Comparison of ENCODE assay signal across 11 cellular contexts in genomic region chr16:22141746-22142145, GRCh38. TPM values are rescaled to one million over a fixed set of nuclear protein-coding genes. Genes with fewer than 3 reads are reported as not detected.
DNase-seq lines count a peak whose midpoint lies in the region; ATAC-seq, FAIRE-seq and TF ChIP-seq lines count a peak whose summit lies in the region.
"Had no signal": no experiment of that assay in that cellular context is flagged by ENCODE, and none has a peak within 500 bp of the region (broad histone marks: within the 10 kb centered on the region; RNA-seq: fewer than 3 reads in every experiment).

No MANE protein-coding gene starts in this region.

- no peak for TF ChIP-seq EP300 in A549 (IDR thresholded peaks at IDR 0.05)

- no peaks in the 10 kb centered on the region for H3F3A ChIP-seq in PC-9 (ENCODE audit: insufficient read depth, low read depth)

- H3K4me1 ChIP-seq in A549 (no peaks in the 10 kb centered on the region), PC-9 (replicated peaks; ENCODE audit: insufficient read depth) (no peaks in the 10 kb centered on the region), spleen (no peaks in the 10 kb centered on the region)
- H3K4me1 ChIP-seq: colonic mucosa had no signal

- intact Hi-C loops in PC-9 (cut with micrococcal nuclease; ENCODE audit: unreplicated experiment) (no loop called here), spleen (cut with DNase I; ENCODE audit: low total_unique reads) (no loop called here)

- H3K36me3 ChIP-seq in PC-9 (ENCODE audit: low read depth), result no peaks in the 10 kb centered on the region
- no peaks in the 10 kb centered on the region for H3K36me3 ChIP-seq in spleen
- H3K36me3 ChIP-seq: colonic mucosa had no signal

- no peaks in the 10 kb centered on the region for H3K9me2 ChIP-seq in PC-9 (ENCODE audit: insufficient read depth)

- no peaks in the 10 kb centered on the region for H4K20me1 ChIP-seq in PC-9 (ENCODE audit: insufficient read depth)

- H3K79me2 ChIP-seq in PC-9 (ENCODE audit: low read depth), result no peaks in the 10 kb centered on the region

- 0 out of 5 replicates have a peak, but pooled peaks of 1 of the 2 experiments have one; percentile 11 for TF ChIP-seq RAD21 in A549 (conservative IDR thresholded peaks at IDR 0.05 in 1 of 2, IDR thresholded peaks at IDR 0.05 in 1 of 2)

- H2AFZ ChIP-seq in PC-9, result no peak overlapping the region

- BruUV-seq in PC-9 (replicated peaks; lab: Mats Ljungman, UMichigan), result no TSS peak

- no peak overlapping the region for H3K4me3 ChIP-seq in A549
- no peak overlapping the region for H3K4me3 ChIP-seq in PC-9
- H3K4me3 ChIP-seq in foreskin fibroblast (ENCODE audit: low read depth in 1 of 2, low read length in 2 of 2), result no peak overlapping the region
- H3K4me3 ChIP-seq in spleen, result no peak overlapping the region
- H3K4me3 ChIP-seq: colonic mucosa had no signal

- WGBS in A549 (ENCODE audit: missing lambda C conversion rate), result 10% methylated on average over 2 of the region's 2 CpGs
- WGBS in spleen, 5 donors, result 58 to 89% (median 78%) methylated on average over 2 of the region's 2 CpGs

- H3K4me2 ChIP-seq in A549 (no peak overlapping the region), PC-9 (no peak overlapping the region)

- H3K9me3 ChIP-seq in A549 (no peaks in the 10 kb centered on the region), PC-9 (ENCODE audit: insufficient read depth, low read depth) (no peaks in the 10 kb centered on the region), spleen (no peaks in the 10 kb centered on the region)
- H3K9me3 ChIP-seq: colonic mucosa had no signal

- POLR2A ChIA-PET in A549 (lab: Yijun Ruan, JAX), result interaction anchor here (0.6 kb wide), 1 partner anchor 9 kb away, joined by 5 read pairs; no protein-coding TSS in a partner anchor
- POLR2A ChIA-PET in PC-9 (lab: Charles Lee; ENCODE audit: unreplicated experiment), result no interaction called here

- FAIRE-seq in A549 (lab: Jason Lieb, UNC), result no peak

- CTCF ChIA-PET in A549 (lab: Yijun Ruan, JAX), result interaction anchor here (1.1 to 2.6 kb wide), 11 partner anchors 9 to 132 kb away, joined by 3 to 12 read pairs (median 7); no protein-coding TSS in a partner anchor
- CTCF ChIA-PET in PC-9 (lab: Charles Lee), result interaction anchor here (0.6 to 1.9 kb wide), 3 partner anchors 43 to 804 kb away, joined by 4 to 6 read pairs (median 6); no protein-coding TSS in a partner anchor

- DNase-seq in A549 (ENCODE audit: low read depth in 1 of 2, low spot score in 1 of 2) (peak; percentile 54 to 55), PC-9 (no peak), foreskin fibroblast (peak; percentile 12 to 41), spleen (no peak), NCI-H2196 (lab: John Stamatoyannopoulos, UW; ENCODE audit: unreplicated experiment) (no peak), NCI-H1436 treated with DMSO at 0.1 percent for 48 hours (lab: John Stamatoyannopoulos, UW) (no peak)
- DNase-seq in activated CD4-positive, alpha-beta T cell treated with anti-CD3 and anti-CD28 coated beads, Interleukin-2, amount 50 U/mL, for 48 hours, result no peak
- DNase-seq: activated CD4-positive, alpha-beta T cell treated with anti-CD3 and anti-CD28 coated beads, Interleukin-2, amount 10 ng/mL, durations not matched to agents 7 days and 5 days; colonic mucosa; DMS79 treated with DMSO at 0.1 percent for 48 hours had no signal

- ATAC-seq in A549, result peak; percentile 81 to 92

- no peak overlapping the region for H3K27ac ChIP-seq in A549
- no peak overlapping the region for H3K27ac ChIP-seq in PC-9
- H3K27ac ChIP-seq in spleen, result no peak overlapping the region
- H3K27ac ChIP-seq: colonic mucosa had no signal

- peak; percentile 35; the same call in 2 of the 3 replicates for TF ChIP-seq CTCF in A549 (IDR thresholded peaks at IDR 0.05)
- TF ChIP-seq CTCF in GM12873 (IDR thresholded peaks at IDR 0.05; ENCODE audit: insufficient read depth, low read depth, low read length, missing control alignments), result peak; percentile 69
- peak; percentile 63 for TF ChIP-seq CTCF in PC-9 (conservative IDR thresholded peaks at IDR 0.05)
- peak; percentile 54 for TF ChIP-seq CTCF in foreskin fibroblast (IDR thresholded peaks at IDR 0.05; ENCODE audit: low read depth, low read length)
- TF ChIP-seq CTCF in spleen (IDR thresholded peaks at IDR 0.05 in 8 of 11, conservative IDR thresholded peaks at IDR 0.05 in 3 of 11), result peak in 1 of 11 experiments; percentile 23

- TF ChIP-seq POLR2A in A549 (IDR thresholded peaks at IDR 0.05; ENCODE audit: low read length) (no peak), spleen (IDR thresholded peaks at IDR 0.05) (no peak)

- H3K27me3 ChIP-seq in PC-9 (ENCODE audit: insufficient read depth, low read depth) (peaks cover 18% of the 10 kb centered on the region; the same call in 1 of the 2 replicates), spleen (replicated peaks in 1 of 7) (peaks cover 0 to 15% (median 0%) of the 10 kb centered on the region in 7 donors)
- H3K27me3 ChIP-seq: colonic mucosa had no signal

TF ChIP-seq in A549, 52 proteins besides CTCF, POLR2A, EP300 and RAD21:
- TF ChIP-seq RARB (CRISPR knock-in tag; IDR thresholded peaks at IDR 0.05) (no peak), NPAS2 (CRISPR knock-in tag; IDR thresholded peaks at IDR 0.05; ENCODE audit: borderline replicate concordance) (no peak), FOSL2 (IDR thresholded peaks at IDR 0.05) (no peak), FOSL2 (CRISPR knock-in tag; IDR thresholded peaks at IDR 0.05) (no peak), HDAC2 (IDR thresholded peaks at IDR 0.05) (no peak), JUNB (IDR thresholded peaks at IDR 0.05) (no peak), KDM1A (IDR thresholded peaks at IDR 0.05; ENCODE audit: low read depth) (no peak), NR3C1 (IDR thresholded peaks at IDR 0.05) (no peak), ESRRA (IDR thresholded peaks at IDR 0.05; ENCODE audit: borderline replicate concordance, low read length) (no peak), CHD2 (IDR thresholded peaks at IDR 0.05; ENCODE audit: low read length, partially characterized antibody) (no peak), JUN (IDR thresholded peaks at IDR 0.05) (no peak), ZFP36 (IDR thresholded peaks at IDR 0.05; ENCODE audit: borderline replicate concordance, partially characterized antibody) (no peak)
- TF ChIP-seq, protein P1, sequence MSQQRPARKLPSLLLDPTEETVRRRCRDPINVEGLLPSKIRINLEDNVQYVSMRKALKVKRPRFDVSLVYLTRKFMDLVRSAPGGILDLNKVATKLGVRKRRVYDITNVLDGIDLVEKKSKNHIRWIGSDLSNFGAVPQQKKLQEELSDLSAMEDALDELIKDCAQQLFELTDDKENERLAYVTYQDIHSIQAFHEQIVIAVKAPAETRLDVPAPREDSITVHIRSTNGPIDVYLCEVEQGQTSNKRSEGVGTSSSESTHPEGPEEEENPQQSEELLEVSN (IDR thresholded peaks at IDR 0.05; ENCODE audit: borderline replicate concordance, low read depth), result no peak
- TF ChIP-seq, protein P2, sequence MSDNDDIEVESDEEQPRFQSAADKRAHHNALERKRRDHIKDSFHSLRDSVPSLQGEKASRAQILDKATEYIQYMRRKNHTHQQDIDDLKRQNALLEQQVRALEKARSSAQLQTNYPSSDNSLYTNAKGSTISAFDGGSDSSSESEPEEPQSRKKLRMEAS (IDR thresholded peaks at IDR 0.05), result no peak
- TF ChIP-seq, protein P3, sequence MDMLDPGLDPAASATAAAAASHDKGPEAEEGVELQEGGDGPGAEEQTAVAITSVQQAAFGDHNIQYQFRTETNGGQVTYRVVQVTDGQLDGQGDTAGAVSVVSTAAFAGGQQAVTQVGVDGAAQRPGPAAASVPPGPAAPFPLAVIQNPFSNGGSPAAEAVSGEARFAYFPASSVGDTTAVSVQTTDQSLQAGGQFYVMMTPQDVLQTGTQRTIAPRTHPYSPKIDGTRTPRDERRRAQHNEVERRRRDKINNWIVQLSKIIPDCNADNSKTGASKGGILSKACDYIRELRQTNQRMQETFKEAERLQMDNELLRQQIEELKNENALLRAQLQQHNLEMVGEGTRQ (IDR thresholded peaks at IDR 0.05), result no peak
- TF ChIP-seq, protein P4, sequence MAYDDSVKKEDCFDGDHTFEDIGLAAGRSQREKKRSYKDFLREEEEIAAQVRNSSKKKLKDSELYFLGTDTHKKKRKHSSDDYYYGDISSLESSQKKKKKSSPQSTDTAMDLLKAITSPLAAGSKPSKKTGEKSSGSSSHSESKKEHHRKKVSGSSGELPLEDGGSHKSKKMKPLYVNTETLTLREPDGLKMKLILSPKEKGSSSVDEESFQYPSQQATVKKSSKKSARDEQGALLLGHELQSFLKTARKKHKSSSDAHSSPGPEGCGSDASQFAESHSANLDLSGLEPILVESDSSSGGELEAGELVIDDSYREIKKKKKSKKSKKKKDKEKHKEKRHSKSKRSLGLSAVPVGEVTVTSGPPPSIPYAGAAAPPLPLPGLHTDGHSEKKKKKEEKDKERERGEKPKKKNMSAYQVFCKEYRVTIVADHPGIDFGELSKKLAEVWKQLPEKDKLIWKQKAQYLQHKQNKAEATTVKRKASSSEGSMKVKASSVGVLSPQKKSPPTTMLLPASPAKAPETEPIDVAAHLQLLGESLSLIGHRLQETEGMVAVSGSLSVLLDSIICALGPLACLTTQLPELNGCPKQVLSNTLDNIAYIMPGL (CRISPR knock-in tag; IDR thresholded peaks at IDR 0.05; ENCODE audit: borderline replicate concordance), result no peak

RNA-seq across cellular contexts. Expression of gene SDR42E2, which starts 20.6 kb away (rescaled TPM):
- not detected in 2 replicates for polyA plus RNA-seq in A549 (2011; rRNA removed)
- polyA plus RNA-seq in A549 (2012; cell fraction: cytosol; rRNA removed), result 0.01 TPM in 1 of 2 replicates, not detected in the other
- polyA plus RNA-seq in A549 (2012; cell fraction: nucleus; rRNA removed), result not detected in 2 replicates
- polyA plus RNA-seq in A549 (2017; fragmentation: RNase III; extraction: RNeasy Plus Mini Kit Qiagen cat#74134 plus additional on column Dnase treatment), result not detected in 3 replicates
- not detected in 2 replicates for polyA minus RNA-seq in A549 (2011; rRNA and poly(A)+ RNA removed)
- total RNA-seq in PC-9 (2021), result not detected in 2 replicates
- total RNA-seq in spleen, result under 1 TPM in 2 of 7 donors, not detected in 5; 0.16 to 0.24 TPM
- polyA plus RNA-seq in spleen, result under 1 TPM; 0.09 to 0.14 (median 0.10) TPM
- total RNA-seq: colonic mucosa had no signal

RNA-seq across cellular contexts. Expression of gene VWA3A, which starts 49.4 kb away (rescaled TPM):
- polyA plus RNA-seq in A549 (2011; rRNA removed) (0.17 TPM in 1 of 2 replicates, not detected in the other), A549 (2017; fragmentation: RNase III; extraction: RNeasy Plus Mini Kit Qiagen cat#74134 plus additional on column Dnase treatment) (0.03 to 0.07 TPM in 2 of 3 replicates, not detected in the other), spleen (under 1 TPM; 0.08 to 0.35 (median 0.20) TPM)
- 0.04 TPM in 1 of 2 replicates, not detected in the other for polyA plus RNA-seq in A549 (2012; cell fraction: cytosol; rRNA removed)
- polyA plus RNA-seq in A549 (2012; cell fraction: nucleus; rRNA removed), result 0.04 and 0.14 TPM in 2 replicates
- 0.41 TPM in 1 of 2 replicates, not detected in the other for polyA minus RNA-seq in A549 (2011; rRNA and poly(A)+ RNA removed)
- total RNA-seq in PC-9 (2021) (0.73 and 0.83 TPM in 2 replicates), spleen (1 to 10 TPM in 1 of 7 donors, under 1 TPM in 4, not detected in 2; 0.23 to 2.1 (median 0.52) TPM)
- total RNA-seq: colonic mucosa had no signal

Comparison
In these comparisons a context has a peak if more than half of its experiments do, and no peak if none do; other contexts are left out.
1. DNase-seq: peak in A549 (2 of 2) and foreskin fibroblast (2 of 2); none in PC-9 (0 of 2), spleen (single experiment), activated CD4-positive, alpha-beta T cell treated with anti-CD3 and anti-CD28 coated beads, Interleukin-2, amount 50 U/mL, for 48 hours (0 of 2), NCI-H2196 (single experiment) and NCI-H1436 treated with DMSO at 0.1 percent for 48 hours (single experiment).